Comparison of ENCODE assay signal across 1 cellular context in genomic region chr12:28110329-28110728, GRCh38.
TF ChIP-seq lines count a peak whose summit lies in the region.

No MANE protein-coding gene starts in this region.

TF ChIP-seq in K562, 482 proteins besides CTCF, POLR2A, EP300 and RAD21 (continued from another document):
- TF ChIP-seq, protein P1, sequence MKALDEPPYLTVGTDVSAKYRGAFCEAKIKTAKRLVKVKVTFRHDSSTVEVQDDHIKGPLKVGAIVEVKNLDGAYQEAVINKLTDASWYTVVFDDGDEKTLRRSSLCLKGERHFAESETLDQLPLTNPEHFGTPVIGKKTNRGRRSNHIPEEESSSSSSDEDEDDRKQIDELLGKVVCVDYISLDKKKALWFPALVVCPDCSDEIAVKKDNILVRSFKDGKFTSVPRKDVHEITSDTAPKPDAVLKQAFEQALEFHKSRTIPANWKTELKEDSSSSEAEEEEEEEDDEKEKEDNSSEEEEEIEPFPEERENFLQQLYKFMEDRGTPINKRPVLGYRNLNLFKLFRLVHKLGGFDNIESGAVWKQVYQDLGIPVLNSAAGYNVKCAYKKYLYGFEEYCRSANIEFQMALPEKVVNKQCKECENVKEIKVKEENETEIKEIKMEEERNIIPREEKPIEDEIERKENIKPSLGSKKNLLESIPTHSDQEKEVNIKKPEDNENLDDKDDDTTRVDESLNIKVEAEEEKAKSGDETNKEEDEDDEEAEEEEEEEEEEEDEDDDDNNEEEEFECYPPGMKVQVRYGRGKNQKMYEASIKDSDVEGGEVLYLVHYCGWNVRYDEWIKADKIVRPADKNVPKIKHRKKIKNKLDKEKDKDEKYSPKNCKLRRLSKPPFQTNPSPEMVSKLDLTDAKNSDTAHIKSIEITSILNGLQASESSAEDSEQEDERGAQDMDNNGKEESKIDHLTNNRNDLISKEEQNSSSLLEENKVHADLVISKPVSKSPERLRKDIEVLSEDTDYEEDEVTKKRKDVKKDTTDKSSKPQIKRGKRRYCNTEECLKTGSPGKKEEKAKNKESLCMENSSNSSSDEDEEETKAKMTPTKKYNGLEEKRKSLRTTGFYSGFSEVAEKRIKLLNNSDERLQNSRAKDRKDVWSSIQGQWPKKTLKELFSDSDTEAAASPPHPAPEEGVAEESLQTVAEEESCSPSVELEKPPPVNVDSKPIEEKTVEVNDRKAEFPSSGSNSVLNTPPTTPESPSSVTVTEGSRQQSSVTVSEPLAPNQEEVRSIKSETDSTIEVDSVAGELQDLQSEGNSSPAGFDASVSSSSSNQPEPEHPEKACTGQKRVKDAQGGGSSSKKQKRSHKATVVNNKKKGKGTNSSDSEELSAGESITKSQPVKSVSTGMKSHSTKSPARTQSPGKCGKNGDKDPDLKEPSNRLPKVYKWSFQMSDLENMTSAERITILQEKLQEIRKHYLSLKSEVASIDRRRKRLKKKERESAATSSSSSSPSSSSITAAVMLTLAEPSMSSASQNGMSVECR (CRISPR knock-in tag; IDR thresholded peaks at IDR 0.05): no peak
- TF ChIP-seq, protein P2, sequence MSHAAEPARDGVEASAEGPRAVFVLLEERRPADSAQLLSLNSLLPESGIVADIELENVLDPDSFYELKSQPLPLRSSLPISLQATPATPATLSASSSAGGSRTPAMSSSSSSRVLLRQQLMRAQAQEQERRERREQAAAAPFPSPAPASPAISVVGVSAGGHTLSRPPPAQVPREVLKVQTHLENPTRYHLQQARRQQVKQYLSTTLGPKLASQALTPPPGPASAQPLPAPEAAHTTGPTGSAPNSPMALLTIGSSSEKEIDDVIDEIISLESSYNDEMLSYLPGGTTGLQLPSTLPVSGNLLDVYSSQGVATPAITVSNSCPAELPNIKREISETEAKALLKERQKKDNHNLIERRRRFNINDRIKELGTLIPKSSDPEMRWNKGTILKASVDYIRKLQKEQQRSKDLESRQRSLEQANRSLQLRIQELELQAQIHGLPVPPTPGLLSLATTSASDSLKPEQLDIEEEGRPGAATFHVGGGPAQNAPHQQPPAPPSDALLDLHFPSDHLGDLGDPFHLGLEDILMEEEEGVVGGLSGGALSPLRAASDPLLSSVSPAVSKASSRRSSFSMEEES (CRISPR knock-in tag; IDR thresholded peaks at IDR 0.05): no peak
- TF ChIP-seq FOXJ3 (CRISPR knock-in tag; IDR thresholded peaks at IDR 0.05) (no peak), NFRKB (IDR thresholded peaks at IDR 0.05; ENCODE audit: low read depth) (0 out of 2 replicates have a peak, but pooled peaks have one; percentile 46), TRIM24 (IDR thresholded peaks at IDR 0.05) (0 out of 4 replicates have a peak, but pooled peaks of 1 of the 2 experiments have one; percentile 19), MEIS2 (IDR thresholded peaks at IDR 0.05; ENCODE audit: partially characterized antibody) (no peak), BDP1 (IDR thresholded peaks at IDR 0.05; ENCODE audit: insufficient read depth, insufficient read length) (no peak), MAFK (IDR thresholded peaks at IDR 0.05; ENCODE audit: low read length) (0 out of 2 replicates have a peak, but pooled peaks have one; percentile 29), L3MBTL2 (IDR thresholded peaks at IDR 0.05) (no peak), SPI1 (IDR thresholded peaks at IDR 0.05; ENCODE audit: borderline replicate concordance, low read depth, low read length) (peak; percentile 29; the same call in 1 of the 2 replicates), HDAC8 (tag; IDR thresholded peaks at IDR 0.05) (no peak), PRMT5 (CRISPR knock-in tag; IDR thresholded peaks at IDR 0.05) (no peak), MAFF (IDR thresholded peaks at IDR 0.05; ENCODE audit: low read length) (no peak), SMARCA4 (IDR thresholded peaks at IDR 0.05) (peak; percentile 70), NCOA1 (IDR thresholded peaks at IDR 0.05; ENCODE audit: low read depth) (peak; percentile 25; the same call in 1 of the 2 replicates), C11orf30 (IDR thresholded peaks at IDR 0.05; ENCODE audit: low read depth) (no peak), HDAC6 (IDR thresholded peaks at IDR 0.05; ENCODE audit: low read depth, low read length) (no peak), FOSL1 (tag; conservative IDR thresholded peaks at IDR 0.05) (no peak), NFIC (IDR thresholded peaks at IDR 0.05) (0 out of 2 replicates have a peak, but pooled peaks have one; percentile 7), U2AF2 (optimal IDR thresholded peaks at IDR 0.05; ENCODE audit: low read depth, low read length) (no peak), STAG1 (CRISPR knock-in tag; IDR thresholded peaks at IDR 0.05; ENCODE audit: borderline replicate concordance) (no peak), MTA1 (IDR thresholded peaks at IDR 0.05; ENCODE audit: borderline replicate concordance) (no peak), DPF2 (IDR thresholded peaks at IDR 0.05) (peak; percentile 57; the same call in 1 of the 2 replicates), IRF2 (CRISPR knock-in tag; IDR thresholded peaks at IDR 0.05) (no peak), ZNF780A (CRISPR knock-in tag; IDR thresholded peaks at IDR 0.05) (no peak), NEUROD1 (IDR thresholded peaks at IDR 0.05; ENCODE audit: borderline replicate concordance, low read depth, low read length, partially characterized antibody) (peak; percentile 29)
- TF ChIP-seq, protein P3, sequence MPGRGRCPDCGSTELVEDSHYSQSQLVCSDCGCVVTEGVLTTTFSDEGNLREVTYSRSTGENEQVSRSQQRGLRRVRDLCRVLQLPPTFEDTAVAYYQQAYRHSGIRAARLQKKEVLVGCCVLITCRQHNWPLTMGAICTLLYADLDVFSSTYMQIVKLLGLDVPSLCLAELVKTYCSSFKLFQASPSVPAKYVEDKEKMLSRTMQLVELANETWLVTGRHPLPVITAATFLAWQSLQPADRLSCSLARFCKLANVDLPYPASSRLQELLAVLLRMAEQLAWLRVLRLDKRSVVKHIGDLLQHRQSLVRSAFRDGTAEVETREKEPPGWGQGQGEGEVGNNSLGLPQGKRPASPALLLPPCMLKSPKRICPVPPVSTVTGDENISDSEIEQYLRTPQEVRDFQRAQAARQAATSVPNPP (IDR thresholded peaks at IDR 0.05; ENCODE audit: borderline replicate concordance, insufficient read depth, insufficient read length): no peak
- TF ChIP-seq, protein P4, sequence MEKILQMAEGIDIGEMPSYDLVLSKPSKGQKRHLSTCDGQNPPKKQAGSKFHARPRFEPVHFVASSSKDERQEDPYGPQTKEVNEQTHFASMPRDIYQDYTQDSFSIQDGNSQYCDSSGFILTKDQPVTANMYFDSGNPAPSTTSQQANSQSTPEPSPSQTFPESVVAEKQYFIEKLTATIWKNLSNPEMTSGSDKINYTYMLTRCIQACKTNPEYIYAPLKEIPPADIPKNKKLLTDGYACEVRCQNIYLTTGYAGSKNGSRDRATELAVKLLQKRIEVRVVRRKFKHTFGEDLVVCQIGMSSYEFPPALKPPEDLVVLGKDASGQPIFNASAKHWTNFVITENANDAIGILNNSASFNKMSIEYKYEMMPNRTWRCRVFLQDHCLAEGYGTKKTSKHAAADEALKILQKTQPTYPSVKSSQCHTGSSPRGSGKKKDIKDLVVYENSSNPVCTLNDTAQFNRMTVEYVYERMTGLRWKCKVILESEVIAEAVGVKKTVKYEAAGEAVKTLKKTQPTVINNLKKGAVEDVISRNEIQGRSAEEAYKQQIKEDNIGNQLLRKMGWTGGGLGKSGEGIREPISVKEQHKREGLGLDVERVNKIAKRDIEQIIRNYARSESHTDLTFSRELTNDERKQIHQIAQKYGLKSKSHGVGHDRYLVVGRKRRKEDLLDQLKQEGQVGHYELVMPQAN (IDR thresholded peaks at IDR 0.05; ENCODE audit: borderline replicate concordance): no peak
- TF ChIP-seq, protein P5, sequence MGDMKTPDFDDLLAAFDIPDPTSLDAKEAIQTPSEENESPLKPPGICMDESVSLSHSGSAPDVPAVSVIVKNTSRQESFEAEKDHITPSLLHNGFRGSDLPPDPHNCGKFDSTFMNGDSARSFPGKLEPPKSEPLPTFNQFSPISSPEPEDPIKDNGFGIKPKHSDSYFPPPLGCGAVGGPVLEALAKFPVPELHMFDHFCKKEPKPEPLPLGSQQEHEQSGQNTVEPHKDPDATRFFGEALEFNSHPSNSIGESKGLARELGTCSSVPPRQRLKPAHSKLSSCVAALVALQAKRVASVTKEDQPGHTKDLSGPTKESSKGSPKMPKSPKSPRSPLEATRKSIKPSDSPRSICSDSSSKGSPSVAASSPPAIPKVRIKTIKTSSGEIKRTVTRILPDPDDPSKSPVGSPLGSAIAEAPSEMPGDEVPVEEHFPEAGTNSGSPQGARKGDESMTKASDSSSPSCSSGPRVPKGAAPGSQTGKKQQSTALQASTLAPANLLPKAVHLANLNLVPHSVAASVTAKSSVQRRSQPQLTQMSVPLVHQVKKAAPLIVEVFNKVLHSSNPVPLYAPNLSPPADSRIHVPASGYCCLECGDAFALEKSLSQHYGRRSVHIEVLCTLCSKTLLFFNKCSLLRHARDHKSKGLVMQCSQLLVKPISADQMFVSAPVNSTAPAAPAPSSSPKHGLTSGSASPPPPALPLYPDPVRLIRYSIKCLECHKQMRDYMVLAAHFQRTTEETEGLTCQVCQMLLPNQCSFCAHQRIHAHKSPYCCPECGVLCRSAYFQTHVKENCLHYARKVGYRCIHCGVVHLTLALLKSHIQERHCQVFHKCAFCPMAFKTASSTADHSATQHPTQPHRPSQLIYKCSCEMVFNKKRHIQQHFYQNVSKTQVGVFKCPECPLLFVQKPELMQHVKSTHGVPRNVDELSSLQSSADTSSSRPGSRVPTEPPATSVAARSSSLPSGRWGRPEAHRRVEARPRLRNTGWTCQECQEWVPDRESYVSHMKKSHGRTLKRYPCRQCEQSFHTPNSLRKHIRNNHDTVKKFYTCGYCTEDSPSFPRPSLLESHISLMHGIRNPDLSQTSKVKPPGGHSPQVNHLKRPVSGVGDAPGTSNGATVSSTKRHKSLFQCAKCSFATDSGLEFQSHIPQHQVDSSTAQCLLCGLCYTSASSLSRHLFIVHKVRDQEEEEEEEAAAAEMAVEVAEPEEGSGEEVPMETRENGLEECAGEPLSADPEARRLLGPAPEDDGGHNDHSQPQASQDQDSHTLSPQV (IDR thresholded peaks at IDR 0.05): peak; percentile 66; the same call in 1 of the 2 replicates
